Comparison of ENCODE assay signal across 1 cellular context in the genomic region with DNA sequence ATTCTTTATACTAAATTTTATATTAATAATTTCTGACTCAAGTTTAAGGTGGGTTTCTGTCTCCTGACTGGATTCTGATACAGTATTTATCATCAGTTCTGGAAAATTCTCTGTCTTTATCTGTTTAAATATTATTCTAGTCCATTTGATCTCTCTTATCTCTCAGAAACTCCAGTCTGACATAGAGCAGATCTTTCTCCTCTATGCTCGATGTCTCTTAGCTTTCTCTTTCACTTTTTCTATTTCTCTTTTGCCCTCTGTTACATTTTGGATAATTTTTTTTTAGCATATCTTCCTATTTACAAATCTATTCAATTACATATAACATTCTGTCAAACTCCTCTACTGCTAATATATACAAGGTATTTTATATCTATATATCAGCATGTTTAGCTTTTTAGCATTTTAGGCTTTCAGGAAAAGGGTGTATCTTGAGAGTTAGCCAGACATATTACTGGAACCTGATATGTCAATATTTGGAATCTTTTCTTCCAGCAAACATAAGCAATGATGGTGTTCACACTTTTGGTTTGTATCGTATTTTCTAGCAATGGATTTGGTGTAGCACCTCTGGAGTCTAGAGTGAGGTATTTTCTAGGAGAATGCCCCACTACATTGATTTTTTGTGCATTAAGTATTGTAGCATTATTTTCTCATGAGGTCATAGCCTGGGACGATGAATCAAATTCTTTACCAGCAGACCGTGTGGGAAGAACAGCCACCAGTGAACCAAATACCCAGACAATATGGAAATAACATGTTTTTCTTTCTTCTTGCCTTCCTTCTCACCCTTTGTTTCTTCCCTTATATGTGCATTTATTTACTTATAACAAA.
TF ChIP-seq lines count a peak whose summit lies in the region.

No MANE protein-coding gene starts in this region.

TF ChIP-seq in PFSK-1, 5 proteins besides CTCF, POLR2A, EP300 and RAD21 (continued from another document):
- TF ChIP-seq, protein P1, sequence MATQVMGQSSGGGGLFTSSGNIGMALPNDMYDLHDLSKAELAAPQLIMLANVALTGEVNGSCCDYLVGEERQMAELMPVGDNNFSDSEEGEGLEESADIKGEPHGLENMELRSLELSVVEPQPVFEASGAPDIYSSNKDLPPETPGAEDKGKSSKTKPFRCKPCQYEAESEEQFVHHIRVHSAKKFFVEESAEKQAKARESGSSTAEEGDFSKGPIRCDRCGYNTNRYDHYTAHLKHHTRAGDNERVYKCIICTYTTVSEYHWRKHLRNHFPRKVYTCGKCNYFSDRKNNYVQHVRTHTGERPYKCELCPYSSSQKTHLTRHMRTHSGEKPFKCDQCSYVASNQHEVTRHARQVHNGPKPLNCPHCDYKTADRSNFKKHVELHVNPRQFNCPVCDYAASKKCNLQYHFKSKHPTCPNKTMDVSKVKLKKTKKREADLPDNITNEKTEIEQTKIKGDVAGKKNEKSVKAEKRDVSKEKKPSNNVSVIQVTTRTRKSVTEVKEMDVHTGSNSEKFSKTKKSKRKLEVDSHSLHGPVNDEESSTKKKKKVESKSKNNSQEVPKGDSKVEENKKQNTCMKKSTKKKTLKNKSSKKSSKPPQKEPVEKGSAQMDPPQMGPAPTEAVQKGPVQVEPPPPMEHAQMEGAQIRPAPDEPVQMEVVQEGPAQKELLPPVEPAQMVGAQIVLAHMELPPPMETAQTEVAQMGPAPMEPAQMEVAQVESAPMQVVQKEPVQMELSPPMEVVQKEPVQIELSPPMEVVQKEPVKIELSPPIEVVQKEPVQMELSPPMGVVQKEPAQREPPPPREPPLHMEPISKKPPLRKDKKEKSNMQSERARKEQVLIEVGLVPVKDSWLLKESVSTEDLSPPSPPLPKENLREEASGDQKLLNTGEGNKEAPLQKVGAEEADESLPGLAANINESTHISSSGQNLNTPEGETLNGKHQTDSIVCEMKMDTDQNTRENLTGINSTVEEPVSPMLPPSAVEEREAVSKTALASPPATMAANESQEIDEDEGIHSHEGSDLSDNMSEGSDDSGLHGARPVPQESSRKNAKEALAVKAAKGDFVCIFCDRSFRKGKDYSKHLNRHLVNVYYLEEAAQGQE (IDR thresholded peaks at IDR 0.05; ENCODE audit: insufficient read depth in 1 of 2, low read depth in 2 of 2, low read length in 2 of 2), result no peak
